ENCODE assay signal across 19 cellular contexts in genomic region chr4:95981591-95981990, GRCh38.
DNase-seq lines count a peak whose midpoint lies in the region; ATAC-seq, FAIRE-seq and TF ChIP-seq lines count a peak whose summit lies in the region.
"Had no signal": no experiment of that assay in that cellular context is flagged by ENCODE, and none has a peak within 500 bp of the region (broad histone marks: within the 10 kb centered on the region; RNA-seq: fewer than 3 reads in every experiment).

No MANE protein-coding gene starts in this region.

- no peak overlapping the region for H3K23ac ChIP-seq in H1 (ENCODE audit: insufficient read length)

- no peaks in the 10 kb centered on the region for H3K27me3 Mint-ChIP-seq in CD8-positive, alpha-beta T cell (ENCODE audit: low read depth)
- H3K27me3 Mint-ChIP-seq: B cell; CD4-positive, alpha-beta T cell had no signal

- H3K27ac ChIP-seq in DND-41 (ENCODE audit: low read length) (peak overlapping the region; percentile 28; the same call in 1 of the 2 replicates), H1 (ENCODE audit: low read depth, low read length) (no peak overlapping the region), osteoblast (ENCODE audit: low read depth, low read length) (no peak overlapping the region)
- H3K27ac ChIP-seq in CD8-positive, alpha-beta T cell (ENCODE audit: low read depth, low read length) = no peak overlapping the region
- H3K27ac ChIP-seq: BLaER1 treated with 17β-estradiol and CSF1 and Interleukin-3, amounts not matched to agents 10 nM and 100 nM had no signal

- intact Hi-C loops in CD8-positive, alpha-beta T cell (cut with DNase I, micrococcal nuclease) = no loop called here

- no peak for TF ChIP-seq RAD21 in H1 (IDR thresholded peaks at IDR 0.05 in 1 of 2, conservative IDR thresholded peaks at IDR 0.05 in 1 of 2; ENCODE audit: low read depth in 2 of 2, low read length in 2 of 2)

- CTCF ChIA-PET in H1 (lab: Charles Lee; ENCODE audit: partially characterized antibody) = interaction anchor here (0.7 kb wide), 1 partner anchor 472 kb away, joined by 3 read pairs; no protein-coding TSS in a partner anchor
- CTCF ChIA-PET in CD8-positive, alpha-beta T cell (lab: Charles Lee) = no interaction called here

- H2AFZ ChIP-seq in DND-41 (ENCODE audit: low read depth, low read length) (no peak overlapping the region), H1 (ENCODE audit: low read length) (no peak overlapping the region), osteoblast (ENCODE audit: low read length) (no peak overlapping the region)
- H2AFZ ChIP-seq: GM23338 had no signal

- H3K18ac ChIP-seq in H1 (ENCODE audit: extremely low read depth, low read length) = no peak overlapping the region; the same call in 1 of the 2 replicates

- no peak overlapping the region for H2BK20ac ChIP-seq in H1 (ENCODE audit: low read length)

- no peak for FAIRE-seq in H1 (lab: Jason Lieb, UNC)
- FAIRE-seq: G401.6, GM12892, H54 had no signal

- no peaks in the 10 kb centered on the region for H3K36me3 Mint-ChIP-seq in CD8-positive, alpha-beta T cell
- H3K36me3 Mint-ChIP-seq: CD14-positive monocyte had no signal

- peaks cover 2% of the 10 kb centered on the region for H3K9me3 Mint-ChIP-seq in CD8-positive, alpha-beta T cell

- DNase-seq in DND-41 (no peak), H1 (ENCODE audit: low read depth in 1 of 2, low spot score in 2 of 2) (no peak), osteoblast (ENCODE audit: insufficient read length, low spot score, missing footprints) (peak; percentile 22)
- DNase-seq in CD8-positive, alpha-beta T cell = no peak
- DNase-seq: Calu3; CD4-positive, alpha-beta T cell; COR-L47; DMS79 treated with DMSO at 0.1 percent for 48 hours; HFFc6 had no signal

- peaks cover 4% of the 10 kb centered on the region for H3K4me1 Mint-ChIP-seq in CD8-positive, alpha-beta T cell (ENCODE audit: low read depth)
- H3K4me1 Mint-ChIP-seq: B cell, CD14-positive monocyte had no signal

- H2BK120ac ChIP-seq in H1 (replicated peaks; ENCODE audit: low read depth, low read length) = no peak overlapping the region

- H3K27me3 ChIP-seq in DND-41 (ENCODE audit: insufficient read depth, low read length, poor library complexity) (no peaks in the 10 kb centered on the region), H1 (replicated peaks in 1 of 4; ENCODE audit: control insufficient read depth in 3 of 4, extremely low read depth in 1 of 4, insufficient read depth in 3 of 4, low read length in 3 of 4) (no peaks in the 10 kb centered on the region), osteoblast (ENCODE audit: insufficient read depth, low read length) (no peaks in the 10 kb centered on the region)
- no peaks in the 10 kb centered on the region for H3K27me3 ChIP-seq in CD8-positive, alpha-beta T cell (ENCODE audit: insufficient read depth, low read length)
- H3K27me3 ChIP-seq: BLaER1 treated with 17β-estradiol and CSF1 and Interleukin-3, amounts not matched to agents 10 nM and 100 nM had no signal

- no peak overlapping the region for H2BK12ac ChIP-seq in H1 (ENCODE audit: low read depth, low read length)

- peak overlapping the region; percentile 74; the same call in 1 of the 2 replicates for H4K8ac ChIP-seq in H1 (ENCODE audit: extremely low read depth, insufficient read depth, low read length)

- H3K27ac Mint-ChIP-seq in CD8-positive, alpha-beta T cell = no peak overlapping the region
- H3K27ac Mint-ChIP-seq: B cell; CD4-positive, alpha-beta T cell; GM23338; HFFc6 had no signal

- H4K91ac ChIP-seq in H1 (replicated peaks; ENCODE audit: insufficient read length, low read length) = no peak overlapping the region

- no peak overlapping the region for H3K56ac ChIP-seq in H1 (replicated peaks; ENCODE audit: insufficient read length, low read depth, low read length)

- H3K9ac ChIP-seq in DND-41 (ENCODE audit: low read depth, low read length) = no peak overlapping the region
- H3K9ac ChIP-seq in H1 (replicated peaks in 1 of 4; ENCODE audit: extremely low read depth in 1 of 4, low read depth in 3 of 4, low read length in 3 of 4) = no peak overlapping the region
- H3K9ac ChIP-seq: BLaER1 treated with 17β-estradiol and CSF1 and Interleukin-3, amounts not matched to agents 10 nM and 100 nM had no signal

- TF ChIP-seq CTCF in DND-41 (IDR thresholded peaks at IDR 0.05; ENCODE audit: borderline replicate concordance, extremely low read depth, low read length, poor library complexity, severe bottlenecking) = no peak
- TF ChIP-seq CTCF in H1 (IDR thresholded peaks at IDR 0.05; ENCODE audit: control extremely low read depth in 1 of 3, insufficient read depth in 1 of 3, low read depth in 1 of 3, low read length in 3 of 3) = no peak
- no peak for TF ChIP-seq CTCF in osteoblast (IDR thresholded peaks at IDR 0.05; ENCODE audit: extremely low read depth, low read depth, low read length)
- no peak for TF ChIP-seq CTCF in CD8-positive, alpha-beta T cell (IDR thresholded peaks at IDR 0.05)

- no peaks in the 10 kb centered on the region for H3K23me2 ChIP-seq in H1 (ENCODE audit: low read depth, low read length)

- H3K79me2 ChIP-seq in DND-41 (ENCODE audit: insufficient read depth, low read length) = no peaks in the 10 kb centered on the region
- H3K79me2 ChIP-seq in H1 (ENCODE audit: control insufficient read depth in 1 of 2, insufficient read depth in 2 of 2, low read length in 2 of 2) = no peaks in the 10 kb centered on the region
- no peaks in the 10 kb centered on the region for H3K79me2 ChIP-seq in osteoblast (ENCODE audit: insufficient read depth, low read length)

- H3K4me3 Mint-ChIP-seq in CD8-positive, alpha-beta T cell = no peak overlapping the region
- H3K4me3 Mint-ChIP-seq: B cell; CD14-positive monocyte; CD4-positive, alpha-beta T cell; GM23338; HFFc6 had no signal

- H4K20me1 ChIP-seq in DND-41 (ENCODE audit: insufficient read depth, low read length) = no peaks in the 10 kb centered on the region
- no peaks in the 10 kb centered on the region for H4K20me1 ChIP-seq in H1 (replicated peaks in 1 of 2; ENCODE audit: control insufficient read depth in 1 of 2, insufficient read depth in 2 of 2, low read length in 2 of 2)
- H4K20me1 ChIP-seq in osteoblast (ENCODE audit: insufficient read depth, low read length) = no peaks in the 10 kb centered on the region
- H4K20me1 ChIP-seq: BLaER1 treated with 17β-estradiol and CSF1 and Interleukin-3, amounts not matched to agents 10 nM and 100 nM had no signal

- H3K4me3 ChIP-seq in DND-41 (ENCODE audit: low read depth in 1 of 2, low read length in 2 of 2) (no peak overlapping the region; a peak in 1 of 4 replicates), H1 (ENCODE audit: extremely low read depth in 1 of 4, insufficient read depth in 2 of 4, low read depth in 3 of 4, low read length in 4 of 4) (no peak overlapping the region), osteoblast (ENCODE audit: insufficient read depth, low read length) (no peak overlapping the region)
- no peak overlapping the region for H3K4me3 ChIP-seq in CD8-positive, alpha-beta T cell (ENCODE audit: low read depth, low read length)
- H3K4me3 ChIP-seq: BLaER1 treated with 17β-estradiol and CSF1 and Interleukin-3, amounts not matched to agents 10 nM and 100 nM; GM23338; HAP-1 had no signal

- no peaks in the 10 kb centered on the region for H3K79me1 ChIP-seq in H1 (ENCODE audit: low read depth, low read length)

- no peak overlapping the region for H2BK15ac ChIP-seq in H1 (ENCODE audit: low read length)

- H2BK5ac ChIP-seq in H1 (ENCODE audit: low read depth, low read length) = no peak overlapping the region

- H3K36me3 ChIP-seq in DND-41 (ENCODE audit: insufficient read depth, low read length) (peaks cover 31% of the 10 kb centered on the region), H1 (ENCODE audit: control insufficient read depth in 2 of 4, insufficient read depth in 4 of 4, low read length in 3 of 4) (no peaks in the 10 kb centered on the region), osteoblast (ENCODE audit: insufficient read depth, low read length) (no peaks in the 10 kb centered on the region)
- H3K36me3 ChIP-seq in CD8-positive, alpha-beta T cell (ENCODE audit: insufficient read depth, low read length) = no peaks in the 10 kb centered on the region
- H3K36me3 ChIP-seq: BLaER1 treated with 17β-estradiol and CSF1 and Interleukin-3, amounts not matched to agents 10 nM and 100 nM; HAP-1 had no signal

- no peak for ATAC-seq in DND-41 (ENCODE audit: insufficient read depth, low read depth)
- no peak for ATAC-seq in GM18519 (IDR thresholded peaks at IDR 0.05; ENCODE audit: low FRiP score, unreplicated experiment)
- ATAC-seq in HG02798 (IDR thresholded peaks at IDR 0.05; ENCODE audit: poor library complexity, unreplicated experiment) = no peak
- ATAC-seq in CD8-positive, alpha-beta T cell = no peak
- ATAC-seq: GM23338 had no signal

- TF ChIP-seq POLR2A in H1 (IDR thresholded peaks at IDR 0.05; ENCODE audit: control extremely low read depth in 1 of 2, low read depth in 2 of 2, low read length in 2 of 2) = no peak

- no peak overlapping the region for H4K5ac ChIP-seq in H1 (ENCODE audit: insufficient read length, low read depth, low read length)

- no peak overlapping the region for H3K4ac ChIP-seq in H1 (replicated peaks; ENCODE audit: insufficient read length, low read depth, low read length)

- POLR2A ChIA-PET in H1 (lab: Charles Lee; ENCODE audit: partially characterized antibody) = no interaction called here
- POLR2A ChIA-PET in CD8-positive, alpha-beta T cell (lab: Charles Lee) = no interaction called here

- 94% methylated on average over 2 of the region's 2 CpGs; no CpG with 5 or more reads in 1 of the 2 experiments for WGBS in H1 (ENCODE audit: extremely low coverage in 1 of 2, insufficient coverage in 1 of 2, insufficient read length in 1 of 2, insufficient replicate concordance in 2 of 2, low coverage in 1 of 2, low lambda C conversion rate in 2 of 2, missing lambda C conversion rate in 1 of 2), 2 experiments

- H3K4me1 ChIP-seq in DND-41 (ENCODE audit: insufficient read depth, low read length) (peaks cover 30% of the 10 kb centered on the region), H1 (replicated peaks in 1 of 4; ENCODE audit: control insufficient read depth in 3 of 4, insufficient read depth in 4 of 4, low read length in 3 of 4) (no peaks in the 10 kb centered on the region), osteoblast (ENCODE audit: insufficient read depth, low read length) (no peaks in the 10 kb centered on the region)
- H3K4me1 ChIP-seq in CD8-positive, alpha-beta T cell (ENCODE audit: insufficient read depth, low read length) = no peaks in the 10 kb centered on the region
- H3K4me1 ChIP-seq: HAP-1 had no signal

- no peak for TF ChIP-seq EP300 in H1 (IDR thresholded peaks at IDR 0.05; ENCODE audit: borderline replicate concordance in 1 of 2, low read depth in 2 of 2, low read length in 2 of 2)

- H2AK5ac ChIP-seq in H1 (ENCODE audit: low read depth, low read length) = no peak overlapping the region

- H3K14ac ChIP-seq in H1 (ENCODE audit: insufficient read length) = no peak overlapping the region

- H3K4me2 ChIP-seq in DND-41 (ENCODE audit: insufficient read depth, low read length) (no peak overlapping the region), H1 (ENCODE audit: insufficient read depth in 1 of 2, low read depth in 2 of 2, low read length in 2 of 2) (no peak overlapping the region), osteoblast (ENCODE audit: insufficient read depth, low read length) (no peak overlapping the region)
- H3K4me2 ChIP-seq: BLaER1 treated with 17β-estradiol and CSF1 and Interleukin-3, amounts not matched to agents 10 nM and 100 nM; GM23338 had no signal

- peaks cover 58% of the 10 kb centered on the region for H3K9me3 ChIP-seq in DND-41 (ENCODE audit: insufficient read depth, low read length, severe bottlenecking)
- H3K9me3 ChIP-seq in H1 (ENCODE audit: insufficient read depth in 2 of 2, low read depth in 1 of 2, low read length in 1 of 2) = peaks cover 3 to 12% of the 10 kb centered on the region in 2 experiments; a peak in 1 of 4 replicates
- no peaks in the 10 kb centered on the region for H3K9me3 ChIP-seq in osteoblast (ENCODE audit: low read depth, low read length)
- H3K9me3 ChIP-seq in CD8-positive, alpha-beta T cell (ENCODE audit: low read length) = no peaks in the 10 kb centered on the region
- H3K9me3 ChIP-seq: HAP-1 had no signal
